Comparison of ENCODE assay signal across 27 cellular contexts in the genomic region with DNA sequence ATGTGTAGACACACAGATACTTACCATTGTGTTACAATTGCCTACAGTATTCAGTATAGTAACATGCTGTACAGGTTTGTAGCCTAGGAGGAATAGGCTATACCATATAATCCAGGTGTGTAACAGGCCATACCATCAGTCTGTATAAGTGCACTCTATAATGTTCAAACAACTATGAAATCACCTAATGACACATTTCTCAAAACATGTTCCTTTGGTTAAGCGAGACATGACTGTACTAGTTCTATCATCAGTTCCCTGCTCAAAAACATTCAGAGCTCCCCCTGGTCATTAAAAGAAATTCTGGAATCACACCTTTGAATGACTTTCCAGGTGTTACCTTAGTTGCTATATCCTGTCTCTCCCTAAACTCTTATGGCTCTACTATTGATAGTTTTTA.
"Had no signal": no experiment of that assay in that cellular context is flagged by ENCODE, and none has a peak within 500 bp of the region (broad histone marks: within the 10 kb centered on the region; RNA-seq: fewer than 3 reads in every experiment).

No MANE protein-coding gene starts in this region.

- H3K27me3 Mint-ChIP-seq: naive thymus-derived CD8-positive, alpha-beta T cell; stimulated activated naive B cell treated with anti-CD40 and anti-IgM and Interleukin-4, amounts not matched to agents 10 μg/mL and 1 μg/mL and 100 μg/mL, for 72 hours had no signal

- ATAC-seq: right cardiac atrium; sciatic nerve; stimulated activated naive B cell treated with anti-CD40 and anti-IgM and Interleukin-4, amounts not matched to agents 10 μg/mL and 1 μg/mL and 100 μg/mL, for 72 hours; stimulated activated naive CD8-positive, alpha-beta T cell treated with anti-CD3 and anti-CD28 coated beads, Interleukin-15, Interleukin-2, amounts not matched to agents 100 U/mL and 50 U/mL, for 24 hours had no signal

- H3K4me3 Mint-ChIP-seq: immature natural killer cell; naive thymus-derived CD8-positive, alpha-beta T cell; nephron; neural crest cell; stimulated activated naive B cell treated with anti-CD40 and anti-IgM and Interleukin-4, amounts not matched to agents 10 μg/mL and 1 μg/mL and 100 μg/mL, for 72 hours had no signal

- H3K36me3 Mint-ChIP-seq: immature natural killer cell; naive thymus-derived CD8-positive, alpha-beta T cell had no signal

- H3K4me3 ChIP-seq: left ventricle myocardium inferior, pancreas, prostate gland, skin epidermis, stomach, testis, thyroid gland, transverse colon, upper lobe of left lung had no signal

- H3K9me3 ChIP-seq: left ventricle myocardium inferior, pancreas, prostate gland, stomach, testis, thyroid gland, transverse colon, upper lobe of left lung had no signal

- H3K27ac Mint-ChIP-seq: immature natural killer cell; naive thymus-derived CD8-positive, alpha-beta T cell; nephron; stimulated activated naive B cell treated with anti-CD40 and anti-IgM and Interleukin-4, amounts not matched to agents 10 μg/mL and 1 μg/mL and 100 μg/mL, for 72 hours had no signal

- H3K4me1 ChIP-seq: left ventricle myocardium inferior, prostate gland, testis, thyroid gland, transverse colon, upper lobe of left lung had no signal

- DNase-seq: hypothalamus; immature natural killer cell; left ventricle myocardium inferior; mesenchymal stem cell; naive thymus-derived CD8-positive, alpha-beta T cell; nucleus accumbens; pancreas; posterior cingulate gyrus; retina; right cardiac atrium; stimulated activated CD4-positive, alpha-beta T cell treated with anti-CD3 and anti-CD28 coated beads, Interleukin-12 subunit alpha, Interleukin-12 subunit beta, amount 100 ng/mL, for 4 hours; stimulated activated CD4-positive, alpha-beta T cell treated with anti-CD3 and anti-CD28 coated beads, Interleukin-15, amount 100 ng/mL, for 24 hours; stimulated activated CD4-positive, alpha-beta T cell treated with anti-CD3 and anti-CD28 coated beads, Interleukin-2, amount 100 ng/mL, for 24 hours; stimulated activated CD4-positive, alpha-beta T cell treated with anti-CD3 and anti-CD28 coated beads, Interleukin-4, amount 100 ng/mL, for 1 hour; stimulated activated naive B cell treated with anti-CD40 and anti-IgM and Interleukin-4, amounts not matched to agents 10 μg/mL and 1 μg/mL and 100 μg/mL, for 72 hours; stimulated activated naive CD8-positive, alpha-beta T cell treated with anti-CD3 and anti-CD28 coated beads, Interleukin-15, Interleukin-2, amounts not matched to agents 100 U/mL and 50 U/mL, for 24 hours; stomach; testis; thyroid gland; transverse colon; upper lobe of left lung had no signal

- H3K9me3 Mint-ChIP-seq: immature natural killer cell, neural crest cell had no signal

- H3K4me1 Mint-ChIP-seq: immature natural killer cell; nephron; stimulated activated naive B cell treated with anti-CD40 and anti-IgM and Interleukin-4, amounts not matched to agents 10 μg/mL and 1 μg/mL and 100 μg/mL, for 72 hours had no signal

- FAIRE-seq: islet of Langerhans, pancreas had no signal

- H3K36me3 ChIP-seq: left ventricle myocardium inferior, pancreas, prostate gland, stomach, thyroid gland, transverse colon, upper lobe of left lung had no signal

- H3K27me3 ChIP-seq: pancreas, stomach, testis, thyroid gland, transverse colon, upper lobe of left lung had no signal

- H3K27ac ChIP-seq: left ventricle myocardium inferior, pancreas, prostate gland, skin epidermis, stomach, testis, thyroid gland, transverse colon, upper lobe of left lung had no signal
